ENCODE assay signal across 11 cellular contexts in genomic region chr3:10238330-10238995, GRCh38. TPM values are rescaled to one million over a fixed set of nuclear protein-coding genes. Genes with fewer than 3 reads are reported as not detected.
A peak's percentile ranks its signal among the peaks of the same experiment; 100 is the strongest.
DNase-seq lines count a peak whose midpoint lies in the region; ATAC-seq and TF ChIP-seq lines count a peak whose summit lies in the region.
"Had no signal": no experiment of that assay in that cellular context is flagged by ENCODE, and none has a peak within 500 bp of the region (broad histone marks: within the 10 kb centered on the region; RNA-seq: fewer than 3 reads in every experiment).

No MANE protein-coding gene starts in this region.

- H3K9me3 ChIP-seq in CD8-positive, alpha-beta memory T cell (ENCODE audit: low read length) = no peaks in the 10 kb centered on the region

- H3K4me3 ChIP-seq in CD8-positive, alpha-beta memory T cell (ENCODE audit: low read length) = no peak overlapping the region
- H3K4me3 ChIP-seq: coronary artery had no signal

- peak in 3 of 5 donors; percentile 9 to 67 (median 58) for DNase-seq in CD8-positive, alpha-beta memory T cell
- DNase-seq in NCI-H69 (lab: John Stamatoyannopoulos, UW) = peak; percentile 8
- peak; percentile 44 to 55 for DNase-seq in activated T-cell treated with anti-CD3 and anti-CD28 coated beads, Interleukin-2, amount 50 U/mL, for 48 hours
- DNase-seq in naive thymus-derived CD8-positive, alpha-beta T cell = peak in 1 of 10 donors; percentile 25
- no peak for DNase-seq in posterior cingulate gyrus
- DNase-seq in mesothelial cell of epicardium (ENCODE audit: low spot score in 2 of 2, unreplicated experiment in 2 of 2) = no peak
- DNase-seq in osteocyte (ENCODE audit: extremely low spot score, unreplicated experiment) = no peak
- DNase-seq: right cardiac atrium had no signal

- H3K9me3 Mint-ChIP-seq in CD8-positive, alpha-beta memory T cell = no peaks in the 10 kb centered on the region
- H3K9me3 Mint-ChIP-seq in naive thymus-derived CD8-positive, alpha-beta T cell = no peaks in the 10 kb centered on the region
- H3K9me3 Mint-ChIP-seq in mesothelial cell of epicardium (no peaks in the 10 kb centered on the region), osteocyte (ENCODE audit: unreplicated experiment) (no peaks in the 10 kb centered on the region)

- H3K27me3 ChIP-seq in CD8-positive, alpha-beta memory T cell (ENCODE audit: insufficient read depth, low read length, poor library complexity, severe bottlenecking) = no peaks in the 10 kb centered on the region

- ATAC-seq in naive thymus-derived CD8-positive, alpha-beta T cell = peak; percentile 21 to 28
- ATAC-seq in HG03442 (IDR thresholded peaks at IDR 0.05; ENCODE audit: unreplicated experiment) = no peak

- CTCF ChIA-PET in CD8-positive, alpha-beta memory T cell (lab: Charles Lee) = interaction anchor here (0.7 to 1.7 kb wide), 4 partner anchors 9 to 75 kb away, joined by 3 to 6 read pairs (median 4); no protein-coding TSS in a partner anchor

- peaks cover 0 to 3% of the 10 kb centered on the region in 2 donors for H3K27me3 Mint-ChIP-seq in CD8-positive, alpha-beta memory T cell
- no peaks in the 10 kb centered on the region for H3K27me3 Mint-ChIP-seq in naive thymus-derived CD8-positive, alpha-beta T cell
- H3K27me3 Mint-ChIP-seq in mesothelial cell of epicardium (ENCODE audit: low read depth) (no peaks in the 10 kb centered on the region), osteocyte (ENCODE audit: unreplicated experiment) (no peaks in the 10 kb centered on the region)

- H3K36me3 Mint-ChIP-seq in CD8-positive, alpha-beta memory T cell = peaks cover 9 to 40% (median 10%) of the 10 kb centered on the region in 3 donors
- H3K36me3 Mint-ChIP-seq in naive thymus-derived CD8-positive, alpha-beta T cell = peaks cover 0 to 26% (median 6%) of the 10 kb centered on the region in 3 donors
- H3K36me3 Mint-ChIP-seq in mesothelial cell of epicardium (no peaks in the 10 kb centered on the region), osteocyte (ENCODE audit: unreplicated experiment) (peaks cover 7% of the 10 kb centered on the region)

- H3K36me3 ChIP-seq in CD8-positive, alpha-beta memory T cell (ENCODE audit: insufficient read depth, low read length) = no peaks in the 10 kb centered on the region

- peaks cover 42% of the 10 kb centered on the region for H3K4me1 ChIP-seq in CD8-positive, alpha-beta memory T cell (ENCODE audit: insufficient read depth, low read length)

- H3K27ac Mint-ChIP-seq in CD8-positive, alpha-beta memory T cell = peak overlapping the region; percentile 87 to 99 (median 96)
- H3K27ac Mint-ChIP-seq in naive thymus-derived CD8-positive, alpha-beta T cell = peak overlapping the region; percentile 29 to 91 (median 86)
- H3K27ac Mint-ChIP-seq in mesothelial cell of epicardium = no peak overlapping the region
- no peak overlapping the region for H3K27ac Mint-ChIP-seq in osteocyte (ENCODE audit: unreplicated experiment)

- intact Hi-C loops in posterior cingulate gyrus (cut with DNase I) = no loop called here

- TF ChIP-seq CTCF in mesothelial cell of epicardium (IDR thresholded peaks at IDR 0.05; ENCODE audit: unreplicated experiment) (no peak), osteocyte (IDR thresholded peaks at IDR 0.05) (no peak)

- H3K4me3 Mint-ChIP-seq in CD8-positive, alpha-beta memory T cell = peak overlapping the region; percentile 2 to 74 (median 63)
- H3K4me3 Mint-ChIP-seq in naive thymus-derived CD8-positive, alpha-beta T cell = peak overlapping the region in 6 of 10 donors; percentile 10 to 57 (median 50)
- no peak overlapping the region for H3K4me3 Mint-ChIP-seq in mesothelial cell of epicardium
- no peak overlapping the region for H3K4me3 Mint-ChIP-seq in osteocyte (ENCODE audit: unreplicated experiment)

- POLR2A ChIA-PET in CD8-positive, alpha-beta memory T cell (lab: Charles Lee) = interaction anchor here (0.5 to 1.3 kb wide), 2 partner anchors 10 to 124 kb away, joined by 3 to 4 read pairs; partner anchors contain the start of gene TATDN2
- POLR2A ChIA-PET in naive thymus-derived CD8-positive, alpha-beta T cell (lab: Charles Lee) = interaction anchor here (0.5 to 1.4 kb wide), 2 partner anchors 10 to 25 kb away, joined by 3 to 5 read pairs; partner anchors contain the start of gene TATDN2

- peaks cover 47 to 60% (median 59%) of the 10 kb centered on the region in 3 donors for H3K4me1 Mint-ChIP-seq in CD8-positive, alpha-beta memory T cell
- peaks cover 24 to 54% (median 42%) of the 10 kb centered on the region in 4 donors for H3K4me1 Mint-ChIP-seq in naive thymus-derived CD8-positive, alpha-beta T cell
- H3K4me1 Mint-ChIP-seq in mesothelial cell of epicardium (no peaks in the 10 kb centered on the region), osteocyte (ENCODE audit: unreplicated experiment) (no peaks in the 10 kb centered on the region)

- no peak overlapping the region for H3K27ac ChIP-seq in CD8-positive, alpha-beta memory T cell (ENCODE audit: low read depth, low read length)
- H3K27ac ChIP-seq: coronary artery had no signal

RNA-seq across cellular contexts. Expression of gene TATDN2, which starts 9.8 kb away (rescaled TPM):
- total RNA-seq in CD8-positive, alpha-beta memory T cell = 10 to 100 TPM; 57.6 to 60.0 TPM
- 23.3 TPM for polyA plus RNA-seq in CD8-positive, alpha-beta memory T cell
- 10 to 100 TPM; 68.1 to 71.1 TPM for total RNA-seq in naive thymus-derived CD8-positive, alpha-beta T cell
- 10 to 100 TPM; 11.5 to 20.9 (median 14.5) TPM for polyA plus RNA-seq in naive thymus-derived CD8-positive, alpha-beta T cell
- total RNA-seq in mesothelial cell of epicardium (38.7 to 40.6 TPM (median 40.2 TPM) in 3 replicates), osteocyte (33.8 and 38.0 TPM in 2 replicates)

RNA-seq across cellular contexts. Expression of gene GHRL, which starts 54.3 kb away (rescaled TPM):
- total RNA-seq in CD8-positive, alpha-beta memory T cell = under 1 TPM in 1 of 2 experiments, not detected in 1; 0.69 TPM
- 0.16 TPM for polyA plus RNA-seq in CD8-positive, alpha-beta memory T cell
- 1 to 10 TPM; 1.3 to 1.4 TPM for total RNA-seq in naive thymus-derived CD8-positive, alpha-beta T cell
- polyA plus RNA-seq in naive thymus-derived CD8-positive, alpha-beta T cell = 1 to 10 TPM in 1 of 3 donors, under 1 TPM in 1, not detected in 1; 0.22 to 3.2 TPM
- total RNA-seq in mesothelial cell of epicardium (0.73 to 1.9 TPM (median 0.96 TPM) in 3 replicates), osteocyte (0.59 and 0.91 TPM in 2 replicates)
- total RNA-seq: M059J, right cardiac atrium had no signal

Comparison
In these comparisons a context has a peak if more than half of its experiments do, and no peak if none do; other contexts are left out.
1. DNase-seq: peak in CD8-positive, alpha-beta memory T cell (3 of 5), NCI-H69 (single experiment) and activated T-cell treated with anti-CD3 and anti-CD28 coated beads, Interleukin-2, amount 50 U/mL, for 48 hours (2 of 2); none in posterior cingulate gyrus (0 of 10), mesothelial cell of epicardium (0 of 2) and osteocyte (single experiment).
2. H3K27ac Mint-ChIP-seq: peak in CD8-positive, alpha-beta memory T cell (8 of 8) and naive thymus-derived CD8-positive, alpha-beta T cell (10 of 10); none in mesothelial cell of epicardium (single experiment) and osteocyte (single experiment).
3. H3K4me3 Mint-ChIP-seq: peak in CD8-positive, alpha-beta memory T cell (7 of 7) and naive thymus-derived CD8-positive, alpha-beta T cell (6 of 10); none in mesothelial cell of epicardium (single experiment) and osteocyte (single experiment).